Comparison of ENCODE assay signal across 22 cellular contexts in the genomic region with DNA sequence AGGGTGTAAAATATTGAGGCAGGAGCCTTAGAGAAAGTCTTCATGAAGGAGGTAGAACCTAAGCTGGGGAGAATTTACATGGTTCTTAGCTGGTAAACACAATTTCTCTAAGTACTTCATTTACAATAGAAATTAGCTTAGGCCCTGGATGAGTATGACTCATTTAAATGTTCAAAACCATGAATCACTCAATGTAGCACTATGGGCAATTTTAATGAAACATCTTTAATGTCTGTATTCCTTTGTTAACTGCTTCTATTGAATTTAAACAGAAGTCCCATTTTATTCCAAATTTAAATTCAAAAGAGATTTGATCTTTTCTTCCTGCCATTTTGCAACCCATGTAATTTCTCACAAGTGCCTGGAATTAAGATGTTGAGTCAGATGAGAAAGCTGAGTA.
DNase-seq lines count a peak whose midpoint lies in the region; ATAC-seq, FAIRE-seq and TF ChIP-seq lines count a peak whose summit lies in the region.
"Had no signal": no experiment of that assay in that cellular context is flagged by ENCODE, and none has a peak within 500 bp of the region (broad histone marks: within the 10 kb centered on the region; RNA-seq: fewer than 3 reads in every experiment).

No MANE protein-coding gene starts in this region.

- no peaks in the 10 kb centered on the region for H3K4me1 Mint-ChIP-seq in activated naive CD8-positive, alpha-beta T cell treated with anti-CD3 and anti-CD28 coated beads for 36 hours
- H3K4me1 Mint-ChIP-seq in Caco-2 (ENCODE audit: low read depth, unreplicated experiment), result peaks cover 29% of the 10 kb centered on the region
- H3K4me1 Mint-ChIP-seq: activated naive CD8-positive, alpha-beta T cell treated with anti-CD3 and anti-CD28 coated beads, Interleukin-2, amount 10 ng/mL, durations not matched to agents 7 days and 5 days; CD4-positive, alpha-beta memory T cell; naive thymus-derived CD4-positive, alpha-beta T cell; WTC11 had no signal

- H3K27me3 ChIP-seq in HCT116 (ENCODE audit: insufficient read depth, low read length), result no peaks in the 10 kb centered on the region
- no peaks in the 10 kb centered on the region for H3K27me3 ChIP-seq in keratinocyte (ENCODE audit: control insufficient read depth, extremely low read depth, insufficient read depth, low read length)
- no peaks in the 10 kb centered on the region for H3K27me3 ChIP-seq in Caco-2 (replicated peaks; ENCODE audit: control insufficient read depth, insufficient read depth, low read length)
- H3K27me3 ChIP-seq: dorsolateral prefrontal cortex, stomach, transverse colon had no signal

- H3K9ac ChIP-seq in HCT116 (ENCODE audit: low read length), result no peak overlapping the region
- no peak overlapping the region for H3K9ac ChIP-seq in keratinocyte (ENCODE audit: control insufficient read depth, extremely low read depth, insufficient read depth, low read length)

- FAIRE-seq in keratinocyte (lab: Jason Lieb, UNC), result peak; percentile 51
- FAIRE-seq: GM12891 had no signal

- H3K36me3 ChIP-seq in HCT116 (ENCODE audit: control insufficient read depth in 1 of 2, insufficient read depth in 2 of 2, low read length in 2 of 2) (no peaks in the 10 kb centered on the region), keratinocyte (ENCODE audit: control insufficient read depth in 2 of 2, extremely low read depth in 1 of 2, insufficient read depth in 2 of 2, low read length in 2 of 2) (no peaks in the 10 kb centered on the region), Caco-2 (ENCODE audit: control insufficient read depth, insufficient read depth, low read length) (no peaks in the 10 kb centered on the region)
- H3K36me3 ChIP-seq: stomach, transverse colon had no signal

- POLR2A ChIA-PET in HCT116 (lab: Charles Lee) (no interaction called here), RWPE1 (lab: Yijun Ruan, JAX; ENCODE audit: low non-redundant PET) (no interaction called here), Caco-2 (lab: Charles Lee) (no interaction called here)

- no peak overlapping the region for H3K27ac Mint-ChIP-seq in activated naive CD8-positive, alpha-beta T cell treated with anti-CD3 and anti-CD28 coated beads for 36 hours
- H3K27ac Mint-ChIP-seq in Caco-2 (ENCODE audit: unreplicated experiment), result no peak overlapping the region
- H3K27ac Mint-ChIP-seq: activated naive CD8-positive, alpha-beta T cell treated with anti-CD3 and anti-CD28 coated beads, Interleukin-2, amount 10 ng/mL, durations not matched to agents 7 days and 5 days; CD4-positive, alpha-beta memory T cell; naive thymus-derived CD4-positive, alpha-beta T cell; WTC11 had no signal

- no TSS peak for BruUV-seq in HCT116 (replicated peaks; lab: Mats Ljungman, UMichigan)
- no TSS peak for BruUV-seq in Caco-2 (replicated peaks; lab: Mats Ljungman, UMichigan)

- peaks cover 7% of the 10 kb centered on the region for H3K9me3 Mint-ChIP-seq in activated naive CD8-positive, alpha-beta T cell treated with anti-CD3 and anti-CD28 coated beads for 36 hours
- peaks cover 18% of the 10 kb centered on the region for H3K9me3 Mint-ChIP-seq in Caco-2 (ENCODE audit: unreplicated experiment)
- H3K9me3 Mint-ChIP-seq: activated naive CD8-positive, alpha-beta T cell treated with anti-CD3 and anti-CD28 coated beads, Interleukin-2, amount 10 ng/mL, durations not matched to agents 7 days and 5 days had no signal

- no peaks in the 10 kb centered on the region for H3K79me2 ChIP-seq in HCT116 (ENCODE audit: insufficient read depth, low read length)
- H3K79me2 ChIP-seq in keratinocyte (ENCODE audit: control insufficient read depth, insufficient read depth, low read length), result no peaks in the 10 kb centered on the region

- TF ChIP-seq CTCF in HCT116 (IDR thresholded peaks at IDR 0.05 in 2 of 3, conservative IDR thresholded peaks at IDR 0.05 in 1 of 3; ENCODE audit: borderline replicate concordance in 1 of 3, insufficient read depth in 1 of 3, low read depth in 2 of 3, low read length in 2 of 3) (no peak), RWPE1 (conservative IDR thresholded peaks at IDR 0.05; ENCODE audit: low read depth) (no peak), epithelial cell of esophagus (IDR thresholded peaks at IDR 0.05; ENCODE audit: insufficient read depth, low read depth, low read length, missing control alignments) (no peak), keratinocyte (optimal IDR thresholded peaks at IDR 0.05 in 1 of 3, IDR thresholded peaks at IDR 0.05 in 1 of 3, conservative IDR thresholded peaks at IDR 0.05 in 1 of 3; ENCODE audit: extremely low read depth in 1 of 3, insufficient read depth in 2 of 3, low read length in 3 of 3) (no peak), Caco-2 (IDR thresholded peaks at IDR 0.05; ENCODE audit: insufficient read depth in 1 of 2, low read depth in 1 of 2, low read length in 1 of 2, severe bottlenecking in 1 of 2, unreplicated experiment in 1 of 2) (no peak)

- TF ChIP-seq RAD21 in HCT116 (IDR thresholded peaks at IDR 0.05; ENCODE audit: low read depth), result no peak

- H3K4me1 ChIP-seq in HCT116 (ENCODE audit: control insufficient read depth in 1 of 2, insufficient read depth in 2 of 2, low read length in 2 of 2), result peaks cover 0 to 24% of the 10 kb centered on the region in 2 experiments; a peak in 2 of 4 replicates
- H3K4me1 ChIP-seq in keratinocyte (ENCODE audit: control insufficient read depth, extremely low read depth, insufficient read depth, low read length), result peaks cover 20% of the 10 kb centered on the region
- peaks cover 10% of the 10 kb centered on the region for H3K4me1 ChIP-seq in Caco-2
- H3K4me1 ChIP-seq: stomach, transverse colon had no signal

- H2AFZ ChIP-seq in HCT116 (ENCODE audit: low read depth, low read length, poor library complexity, severe bottlenecking) (peak overlapping the region; percentile 1), keratinocyte (ENCODE audit: control insufficient read depth, low read length) (no peak overlapping the region)

- H3K36me3 Mint-ChIP-seq in activated naive CD8-positive, alpha-beta T cell treated with anti-CD3 and anti-CD28 coated beads for 36 hours, result no peaks in the 10 kb centered on the region
- H3K36me3 Mint-ChIP-seq in Caco-2 (ENCODE audit: insufficient read depth, unreplicated experiment), result no peaks in the 10 kb centered on the region
- H3K36me3 Mint-ChIP-seq: activated naive CD8-positive, alpha-beta T cell treated with anti-CD3 and anti-CD28 coated beads, Interleukin-2, amount 10 ng/mL, durations not matched to agents 7 days and 5 days; CD4-positive, alpha-beta memory T cell; naive thymus-derived CD4-positive, alpha-beta T cell had no signal

- dilution Hi-C loops in keratinocyte (cut with MboI; ENCODE audit: extremely low pct_ligation_motif_present, low sequenced_read_pairs), result no loop called here

- H4K20me1 ChIP-seq in HCT116 (ENCODE audit: insufficient read depth) (no peaks in the 10 kb centered on the region), keratinocyte (ENCODE audit: control insufficient read depth, extremely low read depth, insufficient read depth, low read length) (no peaks in the 10 kb centered on the region)

- H3K9me3 ChIP-seq in HCT116 (ENCODE audit: control insufficient read depth in 1 of 2, insufficient read depth in 1 of 2, low read depth in 1 of 2, low read length in 2 of 2) (no peaks in the 10 kb centered on the region), keratinocyte (ENCODE audit: control insufficient read depth, low read depth, low read length) (no peaks in the 10 kb centered on the region), Caco-2 (no peaks in the 10 kb centered on the region)
- H3K9me3 ChIP-seq: stomach had no signal

- H3K4me2 ChIP-seq in HCT116 (ENCODE audit: low read length) (no peak overlapping the region), keratinocyte (ENCODE audit: control insufficient read depth, extremely low read depth, insufficient read depth, low read depth, low read length) (no peak overlapping the region)

- CTCF ChIA-PET in HCT116 (lab: Charles Lee), result no interaction called here
- CTCF ChIA-PET in RWPE1 (lab: Yijun Ruan, JAX), result interaction anchor here (1.0 kb wide), 1 partner anchor 12 kb away, joined by 3 read pairs; no protein-coding TSS in a partner anchor
- CTCF ChIA-PET in Caco-2 (lab: Charles Lee), result no interaction called here

- H3K9me1 ChIP-seq in keratinocyte (ENCODE audit: control insufficient read depth, extremely low read depth, insufficient read depth, low read length), result no peaks in the 10 kb centered on the region

- no peak for ATAC-seq in HCT116
- no peak for ATAC-seq in left ventricle myocardium superior
- ATAC-seq: left lobe of liver; naive thymus-derived CD4-positive, alpha-beta T cell; WTC11 had no signal

- H3K27me3 Mint-ChIP-seq in activated naive CD8-positive, alpha-beta T cell treated with anti-CD3 and anti-CD28 coated beads for 36 hours, result no peaks in the 10 kb centered on the region
- no peaks in the 10 kb centered on the region for H3K27me3 Mint-ChIP-seq in Caco-2 (ENCODE audit: insufficient read depth, unreplicated experiment)
- H3K27me3 Mint-ChIP-seq: activated naive CD8-positive, alpha-beta T cell treated with anti-CD3 and anti-CD28 coated beads, Interleukin-2, amount 10 ng/mL, durations not matched to agents 7 days and 5 days; CD4-positive, alpha-beta memory T cell; naive thymus-derived CD4-positive, alpha-beta T cell had no signal

- H3K27ac ChIP-seq in HCT116 (ENCODE audit: low read depth, low read length), result no peak overlapping the region
- no peak overlapping the region for H3K27ac ChIP-seq in RWPE1
- H3K27ac ChIP-seq in keratinocyte (ENCODE audit: control insufficient read depth, insufficient read depth, low read length), result no peak overlapping the region
- H3K27ac ChIP-seq: dorsolateral prefrontal cortex, stomach, transverse colon had no signal

- RAD21 ChIA-PET in HCT116 (lab: Charles Lee; ENCODE audit: low non-redundant PET in 1 of 2, low total read pairs in 2 of 2, uncharacterized antibody in 2 of 2, unreplicated experiment in 2 of 2), result no interaction called here

- DNase-seq in HCT116 (ENCODE audit: low read depth, low spot score) (no peak), RWPE1 (ENCODE audit: low spot score) (peak; percentile 34), epithelial cell of esophagus (ENCODE audit: low read depth) (peak; percentile 68), keratinocyte (ENCODE audit: low read depth, low spot score) (peak; percentile 15), NCI-H1092 treated with DMSO at 0.1 percent for 48 hours (lab: John Stamatoyannopoulos, UW) (no peak), left ventricle myocardium superior (no peak), Caco-2 (no peak)
- no peak for DNase-seq in activated naive CD8-positive, alpha-beta T cell treated with anti-CD3 and anti-CD28 coated beads for 36 hours
- DNase-seq: activated CD4-positive, alpha-beta T cell treated with anti-CD3 and anti-CD28 coated beads, Interleukin-2, amount 50 U/mL, for 4 hours; activated naive CD8-positive, alpha-beta T cell treated with anti-CD3 and anti-CD28 coated beads, Interleukin-2, amount 10 ng/mL, durations not matched to agents 7 days and 5 days; CD4-positive, alpha-beta memory T cell; dorsolateral prefrontal cortex; naive thymus-derived CD4-positive, alpha-beta T cell; NCI-H1105 treated with DMSO at 0.1 percent for 48 hours; NCI-H510A; occipital lobe; retina; stomach; transverse colon had no signal

- no peaks in the 10 kb centered on the region for H3K9me2 ChIP-seq in HCT116 (ENCODE audit: insufficient read depth)

- no peak overlapping the region for H3K4me3 Mint-ChIP-seq in activated naive CD8-positive, alpha-beta T cell treated with anti-CD3 and anti-CD28 coated beads for 36 hours
- no peak overlapping the region for H3K4me3 Mint-ChIP-seq in Caco-2 (ENCODE audit: unreplicated experiment)
- H3K4me3 Mint-ChIP-seq: activated naive CD8-positive, alpha-beta T cell treated with anti-CD3 and anti-CD28 coated beads, Interleukin-2, amount 10 ng/mL, durations not matched to agents 7 days and 5 days; CD4-positive, alpha-beta memory T cell; naive thymus-derived CD4-positive, alpha-beta T cell; WTC11 had no signal

- intact Hi-C loops in HCT116 (cut with micrococcal nuclease), result no loop called here
- intact Hi-C loops in left ventricle myocardium superior (cut with micrococcal nuclease), result no loop called here
- intact Hi-C loops in Caco-2 (cut with micrococcal nuclease; ENCODE audit: unreplicated experiment), result no loop called here

- no peak for TF ChIP-seq POLR2A in HCT116 (IDR thresholded peaks at IDR 0.05; ENCODE audit: borderline replicate concordance, extremely low read depth, insufficient read depth, insufficient read length)

- H3K4me3 ChIP-seq in HCT116 (replicated peaks in 1 of 2; ENCODE audit: low read depth in 1 of 2, low read length in 2 of 2) (no peak overlapping the region), epithelial cell of esophagus (ENCODE audit: low read length) (no peak overlapping the region), keratinocyte (ENCODE audit: control insufficient read depth in 2 of 3, extremely low read depth in 1 of 3, insufficient read depth in 2 of 3, low read depth in 1 of 3, low read length in 3 of 3) (no peak overlapping the region), Caco-2 (ENCODE audit: low read depth, low read length) (no peak overlapping the region)
- H3K4me3 ChIP-seq: dorsolateral prefrontal cortex, stomach, transverse colon had no signal

Comparison
In these comparisons a context has a peak if more than half of its experiments do, and no peak if none do; other contexts are left out.
1. DNase-seq: peak in RWPE1 (single experiment), epithelial cell of esophagus (single experiment) and keratinocyte (single experiment); none in HCT116 (single experiment), NCI-H1092 treated with DMSO at 0.1 percent for 48 hours (single experiment), left ventricle myocardium superior (single experiment), activated naive CD8-positive, alpha-beta T cell treated with anti-CD3 and anti-CD28 coated beads for 36 hours (single experiment) and Caco-2 (0 of 2).